Comparison of ENCODE assay signal across 1 cellular context in the genomic region with DNA sequence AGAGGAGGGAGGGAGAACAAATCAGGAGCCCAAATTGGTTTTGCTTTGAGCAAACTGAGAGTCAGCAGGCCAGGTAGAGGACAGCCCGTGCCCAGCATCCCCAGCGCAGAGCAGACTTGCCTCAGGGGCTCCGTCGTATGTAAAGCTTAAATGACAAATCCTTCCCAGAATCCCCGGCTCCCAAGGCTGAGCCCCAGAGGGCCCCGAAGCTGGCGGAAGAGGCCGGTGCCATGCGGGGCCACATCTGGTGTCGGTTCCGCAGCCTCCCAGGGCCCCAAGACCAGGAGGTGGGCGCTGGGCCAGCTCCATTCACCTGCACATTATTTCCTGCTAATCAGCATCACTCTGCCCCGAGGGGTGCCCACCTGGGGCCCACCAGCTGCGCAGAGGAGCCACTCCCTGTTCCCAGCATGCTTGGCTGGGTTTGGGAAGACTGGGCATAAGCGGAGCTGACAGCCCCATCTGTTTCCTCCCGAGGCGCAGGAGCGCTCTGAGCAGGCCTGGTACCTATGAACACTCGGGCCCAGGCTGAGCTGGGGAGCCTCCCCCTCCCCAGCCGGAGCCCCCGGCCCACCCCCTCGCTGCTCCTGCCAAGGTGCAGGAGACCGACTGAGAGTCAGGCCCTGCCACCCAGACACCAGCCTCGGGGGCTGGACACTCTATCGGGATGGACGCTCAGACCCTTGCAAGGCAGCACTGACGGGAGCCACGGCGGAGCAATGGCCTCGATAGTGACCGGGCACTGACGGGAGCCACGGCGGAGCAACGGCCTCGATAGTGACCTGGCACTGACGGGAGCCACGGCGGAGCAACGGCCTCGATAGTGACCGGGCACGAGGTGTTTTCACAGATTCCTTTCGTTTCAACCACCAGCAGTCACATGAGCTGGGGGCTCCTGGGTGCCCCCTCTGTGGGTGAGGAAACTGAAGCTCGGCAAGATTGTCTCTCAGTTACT.
TF ChIP-seq lines count a peak whose summit lies in the region.

No MANE protein-coding gene starts in this region.

TF ChIP-seq in H1, 55 proteins besides CTCF, POLR2A, EP300 and RAD21 (continued from another document):
- TF ChIP-seq, protein P1, sequence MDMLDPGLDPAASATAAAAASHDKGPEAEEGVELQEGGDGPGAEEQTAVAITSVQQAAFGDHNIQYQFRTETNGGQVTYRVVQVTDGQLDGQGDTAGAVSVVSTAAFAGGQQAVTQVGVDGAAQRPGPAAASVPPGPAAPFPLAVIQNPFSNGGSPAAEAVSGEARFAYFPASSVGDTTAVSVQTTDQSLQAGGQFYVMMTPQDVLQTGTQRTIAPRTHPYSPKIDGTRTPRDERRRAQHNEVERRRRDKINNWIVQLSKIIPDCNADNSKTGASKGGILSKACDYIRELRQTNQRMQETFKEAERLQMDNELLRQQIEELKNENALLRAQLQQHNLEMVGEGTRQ (IDR thresholded peaks at IDR 0.05; ENCODE audit: low read length), result no peak
- TF ChIP-seq MAFK (IDR thresholded peaks at IDR 0.05; ENCODE audit: low read depth, low read length) (no peak), TAF7 (optimal IDR thresholded peaks at IDR 0.05; ENCODE audit: borderline replicate concordance, low read depth, low read length) (no peak), KDM5A (IDR thresholded peaks at IDR 0.05; ENCODE audit: low read length) (no peak), HDAC6 (IDR thresholded peaks at IDR 0.05; ENCODE audit: low read depth, low read length) (no peak), JUND (IDR thresholded peaks at IDR 0.05; ENCODE audit: low read length) (no peak)
